29 cellular contexts compared by ENCODE assay signal in genomic region chr6:79617521-79617941, GRCh38. TPM values are rescaled to one million over a fixed set of nuclear protein-coding genes. Genes with fewer than 3 reads are reported as not detected.
DNase-seq lines count a peak whose midpoint lies in the region; ATAC-seq and TF ChIP-seq lines count a peak whose summit lies in the region.
"Had no signal": no experiment of that assay in that cellular context is flagged by ENCODE, and none has a peak within 500 bp of the region (broad histone marks: within the 10 kb centered on the region; RNA-seq: fewer than 3 reads in every experiment).

No MANE protein-coding gene starts in this region.

- intact Hi-C loops in left colon (cut with DNase I, micrococcal nuclease) (no loop called here), head of caudate nucleus (cut with DNase I) (no loop called here)

- DNase-seq in DMS53 (lab: John Stamatoyannopoulos, UW) = peak; percentile 71
- no peak for DNase-seq in DMS53 treated with DMSO at 0.1 percent for 48 hours (lab: John Stamatoyannopoulos, UW; ENCODE audit: unreplicated experiment)
- peak; percentile 4 for DNase-seq in COR-L47 (lab: John Stamatoyannopoulos, UW)
- peak; percentile 66 for DNase-seq in NCI-H69 (lab: John Stamatoyannopoulos, UW)
- DNase-seq in left colon = no peak
- DNase-seq in head of caudate nucleus = no peak
- no peak for DNase-seq in DMS 273 treated with DMSO at 0.1 percent for 48 hours (lab: John Stamatoyannopoulos, UW)
- DNase-seq in osteocyte (ENCODE audit: extremely low spot score, unreplicated experiment) = no peak
- DNase-seq: 8988T; activated CD4-positive, alpha-beta T cell treated with anti-CD3 and anti-CD28 coated beads, Interleukin-2, amount 10 ng/mL, durations not matched to agents 24 days and 14 days; activated effector memory CD4-positive, alpha-beta T cell treated with anti-CD3 and anti-CD28 coated beads, Interleukin-2, amount 50 U/mL, for 16 hours; activated naive CD8-positive, alpha-beta T cell treated with anti-CD3 and anti-CD28 coated beads, Interleukin-2, amount 10 ng/mL, durations not matched to agents 7 days and 5 days; activated T-cell treated with anti-CD3 and anti-CD28 coated beads, Interleukin-2, amount 50 U/mL, for 1 hour; aorta; Caco-2; immature natural killer cell; left cardiac atrium; mesenchymal stem cell; NCI-H2107; NCI-H774; pancreas; retina; RPMI8226; small intestine; stimulated activated CD4-positive, alpha-beta T cell treated with anti-CD3 and anti-CD28 coated beads, Interleukin-1b, Interleukin-23, amount 100 ng/mL, for 48 hours; stimulated activated naive CD4-positive, alpha-beta T cell treated with Interleukin-2 at 50 U/mL for 16 hours; T-cell had no signal

- H3K27me3 Mint-ChIP-seq in osteocyte (ENCODE audit: unreplicated experiment) = peaks cover 11% of the 10 kb centered on the region

- H3K36me3 Mint-ChIP-seq in osteocyte (ENCODE audit: unreplicated experiment) = no peaks in the 10 kb centered on the region
- H3K36me3 Mint-ChIP-seq: activated naive CD8-positive, alpha-beta T cell treated with anti-CD3 and anti-CD28 coated beads, Interleukin-2, amount 10 ng/mL, durations not matched to agents 7 days and 5 days; immature natural killer cell; T-cell; WTC11 had no signal

- H3K9me3 Mint-ChIP-seq in osteocyte (ENCODE audit: unreplicated experiment) = no peaks in the 10 kb centered on the region
- H3K9me3 Mint-ChIP-seq: activated CD4-positive, alpha-beta T cell treated with anti-CD3 and anti-CD28 coated beads, Interleukin-2, amount 10 ng/mL, durations not matched to agents 24 days and 14 days; activated naive CD8-positive, alpha-beta T cell treated with anti-CD3 and anti-CD28 coated beads, Interleukin-2, amount 10 ng/mL, durations not matched to agents 7 days and 5 days; immature natural killer cell; neural crest cell; T-cell; WTC11 had no signal

- ATAC-seq in left colon = peak; percentile 42
- ATAC-seq: left cardiac atrium, T-cell, WTC11 had no signal

- no peak for TF ChIP-seq CTCF in osteocyte (IDR thresholded peaks at IDR 0.05)

- no peak overlapping the region for H3K27ac Mint-ChIP-seq in osteocyte (ENCODE audit: unreplicated experiment)
- H3K27ac Mint-ChIP-seq: activated CD4-positive, alpha-beta T cell treated with anti-CD3 and anti-CD28 coated beads, Interleukin-2, amount 10 ng/mL, durations not matched to agents 24 days and 14 days; activated naive CD8-positive, alpha-beta T cell treated with anti-CD3 and anti-CD28 coated beads, Interleukin-2, amount 10 ng/mL, durations not matched to agents 7 days and 5 days; immature natural killer cell; T-cell; WTC11 had no signal

- peaks cover 3% of the 10 kb centered on the region for H3K4me1 Mint-ChIP-seq in osteocyte (ENCODE audit: unreplicated experiment)
- H3K4me1 Mint-ChIP-seq: activated CD4-positive, alpha-beta T cell treated with anti-CD3 and anti-CD28 coated beads, Interleukin-2, amount 10 ng/mL, durations not matched to agents 24 days and 14 days; activated naive CD8-positive, alpha-beta T cell treated with anti-CD3 and anti-CD28 coated beads, Interleukin-2, amount 10 ng/mL, durations not matched to agents 7 days and 5 days; immature natural killer cell; T-cell had no signal

- no peak overlapping the region for H3K4me3 Mint-ChIP-seq in osteocyte (ENCODE audit: unreplicated experiment)
- H3K4me3 Mint-ChIP-seq: activated CD4-positive, alpha-beta T cell treated with anti-CD3 and anti-CD28 coated beads, Interleukin-2, amount 10 ng/mL, durations not matched to agents 24 days and 14 days; activated naive CD8-positive, alpha-beta T cell treated with anti-CD3 and anti-CD28 coated beads, Interleukin-2, amount 10 ng/mL, durations not matched to agents 7 days and 5 days; immature natural killer cell; neural crest cell; T-cell; WTC11 had no signal

RNA-seq across cellular contexts. Expression of gene SH3BGRL2, which starts 13.6 kb away (rescaled TPM):
- total RNA-seq in left colon (100 to 1,000 TPM; 141 to 157 TPM), osteocyte (1.5 and 1.9 TPM in 2 replicates)

Comparison
In these comparisons a context has a peak if more than half of its experiments do, and no peak if none do; other contexts are left out.
1. DNase-seq: peak in DMS53 (single experiment), COR-L47 (single experiment) and NCI-H69 (single experiment); none in DMS53 treated with DMSO at 0.1 percent for 48 hours (single experiment), left colon (0 of 2), head of caudate nucleus (0 of 42), DMS 273 treated with DMSO at 0.1 percent for 48 hours (single experiment) and osteocyte (single experiment).
2. RNA of gene SH3BGRL2, which starts 13.6 kb away (total RNA-seq): 141 to 157 TPM in left colon; 1.5 to 1.9 TPM in osteocyte; every median in the first group is over 10 times any median in the second.